In genomic region chr2:64134813-64135212, GRCh38 we compare ENCODE assay signal across 14 cellular contexts. TPM values are rescaled to one million over a fixed set of nuclear protein-coding genes. Genes with fewer than 3 reads are reported as not detected.
DNase-seq lines count a peak whose midpoint lies in the region; ATAC-seq, FAIRE-seq and TF ChIP-seq lines count a peak whose summit lies in the region.
"Had no signal": no experiment of that assay in that cellular context is flagged by ENCODE, and none has a peak within 500 bp of the region (broad histone marks: within the 10 kb centered on the region; RNA-seq: fewer than 3 reads in every experiment).

No MANE protein-coding gene starts in this region.

- H3K4me3 ChIP-seq in RWPE2 (ENCODE audit: severe bottlenecking): no peak overlapping the region
- H3K4me3 ChIP-seq: ascending aorta, Peyer's patch, uterus had no signal

- no peak for TF ChIP-seq CTCF in RWPE2 (IDR thresholded peaks at IDR 0.05; ENCODE audit: poor library complexity, severe bottlenecking)

- H3K27me3 ChIP-seq in RWPE2 (ENCODE audit: insufficient read depth, poor library complexity, severe bottlenecking): no peaks in the 10 kb centered on the region
- H3K27me3 ChIP-seq: ascending aorta, Peyer's patch, uterus had no signal

- peak overlapping the region; percentile 87 for H3K27ac Mint-ChIP-seq in activated naive CD8-positive, alpha-beta T cell treated with anti-CD3 and anti-CD28 coated beads, Interleukin-2, amount 50 U/mL, for 24 hours
- H3K27ac Mint-ChIP-seq in naive thymus-derived CD8-positive, alpha-beta T cell: peak overlapping the region in 5 of 10 donors; percentile 20 to 78 (median 27)

- no peaks in the 10 kb centered on the region for H3K9me3 Mint-ChIP-seq in activated naive CD8-positive, alpha-beta T cell treated with anti-CD3 and anti-CD28 coated beads, Interleukin-2, amount 50 U/mL, for 24 hours
- no peaks in the 10 kb centered on the region for H3K9me3 Mint-ChIP-seq in naive thymus-derived CD8-positive, alpha-beta T cell

- POLR2A ChIA-PET in naive thymus-derived CD8-positive, alpha-beta T cell (lab: Charles Lee): interaction anchor here (1.6 kb wide), 1 partner anchor 9 kb away, joined by 6 read pairs; no protein-coding TSS in a partner anchor

- no peak for DNase-seq in GM19239 (ENCODE audit: insufficient read length, low spot score)
- DNase-seq in RWPE2 (ENCODE audit: low spot score): no peak
- DNase-seq in activated naive CD8-positive, alpha-beta T cell treated with anti-CD3 and anti-CD28 coated beads, Interleukin-2, amount 50 U/mL, for 24 hours: no peak
- peak in 1 of 10 donors; percentile 2 for DNase-seq in naive thymus-derived CD8-positive, alpha-beta T cell
- DNase-seq in NCI-H1105 (lab: John Stamatoyannopoulos, UW): no peak
- no peak for DNase-seq in GF-D8 (lab: John Stamatoyannopoulos, UW)
- DNase-seq: KBM-7; NCI-H187 treated with DMSO at 0.1 percent for 48 hours; Peyer's patch; stimulated activated naive CD4-positive, alpha-beta T cell treated with Interleukin-2 at 50 U/mL for 16 hours; uterus had no signal

- peak; percentile 82 for FAIRE-seq in GM19239 (lab: Jason Lieb, UNC)
- FAIRE-seq: GM18507 had no signal

- H3K27me3 Mint-ChIP-seq in activated naive CD8-positive, alpha-beta T cell treated with anti-CD3 and anti-CD28 coated beads, Interleukin-2, amount 50 U/mL, for 24 hours: no peaks in the 10 kb centered on the region
- no peaks in the 10 kb centered on the region for H3K27me3 Mint-ChIP-seq in naive thymus-derived CD8-positive, alpha-beta T cell

- peaks cover 32% of the 10 kb centered on the region for H3K4me1 ChIP-seq in RWPE2 (ENCODE audit: insufficient read depth, poor library complexity, severe bottlenecking)

- H3K27ac ChIP-seq in RWPE2 (ENCODE audit: poor library complexity, severe bottlenecking): peak overlapping the region; percentile 66
- H3K27ac ChIP-seq: ascending aorta, Peyer's patch had no signal

- peak overlapping the region; percentile 13 for H3K4me3 Mint-ChIP-seq in activated naive CD8-positive, alpha-beta T cell treated with anti-CD3 and anti-CD28 coated beads, Interleukin-2, amount 50 U/mL, for 24 hours
- peak overlapping the region in 7 of 10 donors; percentile 1 to 59 (median 22) for H3K4me3 Mint-ChIP-seq in naive thymus-derived CD8-positive, alpha-beta T cell

- no peaks in the 10 kb centered on the region for H3K9me3 ChIP-seq in RWPE2 (ENCODE audit: severe bottlenecking)
- H3K9me3 ChIP-seq: ascending aorta, Peyer's patch, uterus had no signal

- H3K36me3 Mint-ChIP-seq in activated naive CD8-positive, alpha-beta T cell treated with anti-CD3 and anti-CD28 coated beads, Interleukin-2, amount 50 U/mL, for 24 hours (ENCODE audit: low read depth): peaks cover 24% of the 10 kb centered on the region
- peaks cover 0 to 3% (median 2%) of the 10 kb centered on the region in 3 donors for H3K36me3 Mint-ChIP-seq in naive thymus-derived CD8-positive, alpha-beta T cell

- H3K36me3 ChIP-seq in RWPE2 (ENCODE audit: low read depth): 0 out of 2 replicates have a peak, but pooled peaks cover 4% of the 10 kb centered on the region
- H3K36me3 ChIP-seq: ascending aorta, Peyer's patch, uterus had no signal

- ATAC-seq in RWPE2 (ENCODE audit: low read depth) (no peak), HG03097 (IDR thresholded peaks at IDR 0.05; ENCODE audit: low FRiP score, unreplicated experiment) (no peak)
- peak; percentile 26 for ATAC-seq in activated naive CD8-positive, alpha-beta T cell treated with anti-CD3 and anti-CD28 coated beads, Interleukin-2, amount 50 U/mL, for 24 hours
- peak; percentile 53 to 69 for ATAC-seq in naive thymus-derived CD8-positive, alpha-beta T cell

- H3K4me1 Mint-ChIP-seq in activated naive CD8-positive, alpha-beta T cell treated with anti-CD3 and anti-CD28 coated beads, Interleukin-2, amount 50 U/mL, for 24 hours: peaks cover 95% of the 10 kb centered on the region
- peaks cover 25 to 83% (median 72%) of the 10 kb centered on the region in 4 donors for H3K4me1 Mint-ChIP-seq in naive thymus-derived CD8-positive, alpha-beta T cell

RNA-seq across cellular contexts. Expression of gene PELI1, which starts 9.4 kb away (rescaled TPM):
- total RNA-seq in naive thymus-derived CD8-positive, alpha-beta T cell: 10 to 100 TPM; 26.9 to 27.8 TPM
- polyA plus RNA-seq in naive thymus-derived CD8-positive, alpha-beta T cell: 1 to 10 TPM; 4.7 to 5.8 (median 5.3) TPM

Comparison
In these comparisons a context has a peak if more than half of its experiments do, and no peak if none do; other contexts are left out.
1. ATAC-seq: peak in activated naive CD8-positive, alpha-beta T cell treated with anti-CD3 and anti-CD28 coated beads, Interleukin-2, amount 50 U/mL, for 24 hours (single experiment) and naive thymus-derived CD8-positive, alpha-beta T cell (2 of 2); none in RWPE2 (single experiment) and HG03097 (single experiment).